15 cellular contexts compared by ENCODE assay signal in the genomic region with DNA sequence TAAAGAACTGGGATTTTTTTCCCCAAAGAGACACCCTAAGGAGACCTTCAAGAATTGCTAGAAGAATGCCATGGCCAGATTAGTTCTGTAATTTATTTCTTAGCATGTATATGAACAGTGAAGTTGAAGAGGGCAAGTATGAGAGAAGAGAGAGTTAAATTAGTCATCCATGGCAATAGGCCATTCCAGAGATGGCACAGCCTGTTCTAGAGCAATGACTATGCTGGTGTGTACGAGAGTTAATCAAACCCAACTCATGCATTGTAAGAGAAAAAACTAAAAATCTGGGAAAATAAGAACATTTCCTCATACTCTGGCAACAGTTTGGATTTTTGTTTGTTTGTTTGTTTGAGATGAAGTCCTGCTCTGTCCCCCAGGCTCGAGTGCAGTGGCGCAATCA.
"Had no signal": no experiment of that assay in that cellular context is flagged by ENCODE, and none has a peak within 500 bp of the region (broad histone marks: within the 10 kb centered on the region; RNA-seq: fewer than 3 reads in every experiment).

No MANE protein-coding gene starts in this region.

- H3K27me3 Mint-ChIP-seq: activated CD4-positive, alpha-beta T cell treated with anti-CD3 and anti-CD28 coated beads, Interleukin-2, amount 10 ng/mL, durations not matched to agents 24 days and 14 days; dendritic cell treated with granulocyte-macrophage colony-stimulating factor and Interleukin-4, amounts not matched to agents 40 ng/mL and 50 ng/mL, for 4 days had no signal

- H3K9me3 ChIP-seq: gastroesophageal sphincter, pancreas, stomach, thoracic aorta had no signal

- H3K27ac Mint-ChIP-seq: activated B cell treated with CpG ODN at 0.5 μM for 24 hours; activated CD4-positive, alpha-beta T cell treated with anti-CD3 and anti-CD28 coated beads, Interleukin-2, amount 10 ng/mL, durations not matched to agents 24 days and 14 days; activated naive CD4-positive, alpha-beta T cell treated with anti-CD3 and anti-CD28 coated beads for 36 hours; activated T-helper 17 cell treated with anti-CD3 and anti-CD28 coated beads, Interleukin-2, amount 50 U/mL, for 72 hours; dendritic cell treated with granulocyte-macrophage colony-stimulating factor and Interleukin-4, amounts not matched to agents 40 ng/mL and 50 ng/mL, for 4 days; effector memory CD8-positive, alpha-beta T cell; T-helper 17 cell had no signal

- H3K4me3 Mint-ChIP-seq: activated B cell treated with CpG ODN at 0.5 μM for 24 hours; activated CD4-positive, alpha-beta T cell treated with anti-CD3 and anti-CD28 coated beads, Interleukin-2, amount 10 ng/mL, durations not matched to agents 24 days and 14 days; activated naive CD4-positive, alpha-beta T cell treated with anti-CD3 and anti-CD28 coated beads for 36 hours; activated T-helper 17 cell treated with anti-CD3 and anti-CD28 coated beads, Interleukin-2, amount 50 U/mL, for 72 hours; dendritic cell treated with granulocyte-macrophage colony-stimulating factor and Interleukin-4, amounts not matched to agents 40 ng/mL and 50 ng/mL, for 4 days; effector memory CD8-positive, alpha-beta T cell; neural crest cell; T-helper 17 cell had no signal

- H3K9me3 Mint-ChIP-seq: activated B cell treated with CpG ODN at 0.5 μM for 24 hours; activated CD4-positive, alpha-beta T cell treated with anti-CD3 and anti-CD28 coated beads, Interleukin-2, amount 10 ng/mL, durations not matched to agents 24 days and 14 days; activated naive CD4-positive, alpha-beta T cell treated with anti-CD3 and anti-CD28 coated beads for 36 hours; activated T-helper 17 cell treated with anti-CD3 and anti-CD28 coated beads, Interleukin-2, amount 50 U/mL, for 72 hours; dendritic cell treated with granulocyte-macrophage colony-stimulating factor and Interleukin-4, amounts not matched to agents 40 ng/mL and 50 ng/mL, for 4 days; neural crest cell had no signal

- DNase-seq: activated B cell treated with CpG ODN at 0.5 μM for 24 hours; activated CD4-positive, alpha-beta T cell treated with anti-CD3 and anti-CD28 coated beads, Interleukin-2, amount 10 ng/mL, durations not matched to agents 24 days and 14 days; activated CD8-positive, alpha-beta memory T cell treated with anti-CD3 and anti-CD28 coated beads for 24 hours; activated naive CD4-positive, alpha-beta T cell treated with anti-CD3 and anti-CD28 coated beads for 36 hours; effector memory CD8-positive, alpha-beta T cell; pancreas; stimulated activated CD4-positive, alpha-beta T cell treated with anti-CD3 and anti-CD28 coated beads, Interleukin-15, amount 100 ng/mL, for 24 hours; stimulated activated CD4-positive, alpha-beta T cell treated with anti-CD3 and anti-CD28 coated beads, Interleukin-4, amount 100 ng/mL, for 24 hours; stomach; T-helper 17 cell had no signal

- H3K4me1 ChIP-seq: gastroesophageal sphincter, pancreas, stomach had no signal

- H3K4me3 ChIP-seq: gastroesophageal sphincter, pancreas, stomach, thoracic aorta had no signal

- H3K36me3 ChIP-seq: gastroesophageal sphincter, pancreas, stomach, thoracic aorta had no signal

- ATAC-seq: activated T-helper 17 cell treated with anti-CD3 and anti-CD28 coated beads, Interleukin-2, amount 50 U/mL, for 72 hours; effector memory CD8-positive, alpha-beta T cell; gastroesophageal sphincter; pancreas; T-helper 17 cell had no signal

- H3K4me1 Mint-ChIP-seq: activated B cell treated with CpG ODN at 0.5 μM for 24 hours; activated CD4-positive, alpha-beta T cell treated with anti-CD3 and anti-CD28 coated beads, Interleukin-2, amount 10 ng/mL, durations not matched to agents 24 days and 14 days; activated T-helper 17 cell treated with anti-CD3 and anti-CD28 coated beads, Interleukin-2, amount 50 U/mL, for 72 hours; neural crest cell; T-helper 17 cell had no signal

- H3K27me3 ChIP-seq: gastroesophageal sphincter, pancreas, stomach had no signal
